ENCODE assay signal across 14 cellular contexts in genomic region chr12:52594237-52594636, GRCh38. TPM values are rescaled to one million over a fixed set of nuclear protein-coding genes. Genes with fewer than 3 reads are reported as not detected.
"Had no signal": no experiment of that assay in that cellular context is flagged by ENCODE, and none has a peak within 500 bp of the region (broad histone marks: within the 10 kb centered on the region; RNA-seq: fewer than 3 reads in every experiment).

No MANE protein-coding gene starts in this region.

RNA-seq across cellular contexts. Expression of gene KRT72, which starts 7.0 kb away (rescaled TPM):
- total RNA-seq: stomach, subcutaneous adipose tissue, temporal lobe, thoracic aorta, thyroid gland, tibial nerve, transverse colon, upper lobe of right lung, ureter, urinary bladder, vagina had no signal
- polyA plus RNA-seq: stomach, urinary bladder had no signal

RNA-seq across cellular contexts. Expression of gene KRT74, which starts 20.6 kb away (rescaled TPM):
- total RNA-seq: stomach, subcutaneous adipose tissue, temporal lobe, thoracic aorta, thyroid gland, tibial nerve, transverse colon, upper lobe of left lung, upper lobe of right lung, urinary bladder, uterus, vagina had no signal
- polyA plus RNA-seq: urinary bladder had no signal

RNA-seq across cellular contexts. Expression of gene KRT73, which starts 24.1 kb away (rescaled TPM):
- total RNA-seq: stomach, subcutaneous adipose tissue, temporal lobe, thoracic aorta, thyroid gland, tibial nerve, transverse colon, ureter, uterus, vagina had no signal
- polyA plus RNA-seq: stomach, urinary bladder had no signal

RNA-seq across cellular contexts. Expression of gene KRT71, which starts 41.3 kb away (rescaled TPM):
- total RNA-seq: stomach, subcutaneous adipose tissue, thoracic aorta, thyroid gland, tibial nerve, transverse colon, upper lobe of left lung, upper lobe of right lung, ureter, urinary bladder, uterus, vagina had no signal
- polyA plus RNA-seq: stomach, urinary bladder had no signal

RNA-seq across cellular contexts. Expression of gene KRT2, which starts 57.8 kb away (rescaled TPM):
- total RNA-seq: stomach, subcutaneous adipose tissue, temporal lobe, testis, tibial nerve, transverse colon, upper lobe of left lung, upper lobe of right lung, ureter, urinary bladder, uterus had no signal
- polyA plus RNA-seq: stomach, urinary bladder had no signal
